Comparison of ENCODE assay signal across 8 cellular contexts in the genomic region with DNA sequence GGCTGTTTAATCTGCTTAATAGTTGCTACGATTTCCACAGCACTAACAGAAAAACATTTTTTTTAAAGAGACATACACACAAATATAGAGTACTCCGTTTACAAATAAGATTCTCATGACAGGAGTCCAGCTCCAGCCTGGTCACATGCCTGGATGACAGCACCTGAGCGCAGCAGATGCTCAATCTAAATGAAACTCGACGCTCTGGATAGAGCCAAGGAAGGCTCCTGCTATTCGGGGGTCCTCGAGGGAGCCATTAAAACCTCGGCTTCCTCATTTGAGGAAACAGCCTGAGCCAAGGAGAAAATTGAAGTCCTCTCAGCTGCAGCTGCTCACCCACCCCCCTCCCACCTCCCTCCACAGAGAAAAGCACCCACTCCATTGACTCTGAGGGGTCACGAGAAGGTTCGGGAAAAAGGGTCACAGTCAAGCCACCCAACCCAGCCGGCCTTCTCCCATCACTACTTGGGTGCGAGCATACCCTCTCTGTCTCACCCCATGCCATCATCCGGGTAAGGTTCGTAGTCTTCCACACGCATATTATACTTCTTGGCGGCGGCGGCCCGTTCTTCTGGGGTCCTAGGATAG. TPM values are rescaled to one million over a fixed set of nuclear protein-coding genes. Genes with fewer than 3 reads are reported as not detected.
A peak's percentile ranks its signal among the peaks of the same experiment; 100 is the strongest.
DNase-seq lines count a peak whose midpoint lies in the region; ATAC-seq, FAIRE-seq and TF ChIP-seq lines count a peak whose summit lies in the region.

No MANE protein-coding gene starts in this region.

- in situ Hi-C loops in KBM-7 (cut with MboI; ENCODE audit: low pct_unique_long_range_greater_than_20kb, low sequenced_read_pairs) = no loop called here
- in situ Hi-C loops in GM12878 (cut with MboI) = no loop called here
- in situ Hi-C loops in HepG2 (cut with HindIII; ENCODE audit: extremely low pct_ligation_motif_present, low pct_unique_long_range_greater_than_20kb) = no loop called here

- FAIRE-seq in GM12878 (lab: Jason Lieb, UNC) (no peak), HepG2 (lab: Jason Lieb, UNC) (no peak)

- SMC1A ChIA-PET in GM12878 (lab: Charles Lee; ENCODE audit: uncharacterized antibody, unreplicated experiment) = interaction anchor here (2.2 to 3.1 kb wide), 2 partner anchors 12 to 34 kb away, joined by 5 to 23 read pairs; no protein-coding TSS in a partner anchor

- H4K20me1 ChIP-seq in GM12878 (ENCODE audit: control insufficient read depth, insufficient read depth) (no peaks in the 10 kb centered on the region), HepG2 (ENCODE audit: insufficient read depth, low read length) (no peaks in the 10 kb centered on the region)

- TF ChIP-seq RAD21 in GM12878 (IDR thresholded peaks at IDR 0.05; ENCODE audit: insufficient read depth, low read depth, low read length) = no peak
- TF ChIP-seq RAD21 in HepG2 (CRISPR knock-in tag; IDR thresholded peaks at IDR 0.05) = no peak

- POLR2A ChIA-PET in GM12878 (lab: Charles Lee) (no interaction called here), HepG2 (lab: Yijun Ruan, JAX) (no interaction called here)

- H3K9me3 ChIP-seq in GM12878 (replicated peaks; ENCODE audit: control insufficient read depth, insufficient read depth, low read length) (no peaks in the 10 kb centered on the region; the same call in 2 of the 3 replicates), HepG2 (ENCODE audit: low read length) (no peaks in the 10 kb centered on the region), thymus (ENCODE audit: control insufficient read depth) (no peaks in the 10 kb centered on the region)

- TF ChIP-seq EP300 in GM12878 (IDR thresholded peaks at IDR 0.05; ENCODE audit: borderline replicate concordance in 1 of 2, control insufficient read depth in 1 of 2, low read depth in 2 of 2, low read length in 2 of 2) (no peak), HepG2 (IDR thresholded peaks at IDR 0.05; ENCODE audit: low read depth in 2 of 2, low read length in 2 of 2) (no peak), HepG2 (CRISPR knock-in tag; IDR thresholded peaks at IDR 0.05; ENCODE audit: borderline replicate concordance) (no peak)

- peak overlapping the region; percentile 87 for H3K4me2 ChIP-seq in GM12878 (ENCODE audit: control insufficient read depth, insufficient read depth)
- H3K4me2 ChIP-seq in HepG2 (ENCODE audit: low read depth, low read length) = peak overlapping the region; percentile 99

- no peak for TF ChIP-seq POLR2A in GM12878 (IDR thresholded peaks at IDR 0.05; ENCODE audit: low read depth, low read length)
- TF ChIP-seq POLR2A in HepG2 (IDR thresholded peaks at IDR 0.05; ENCODE audit: insufficient read depth in 1 of 2, low read depth in 2 of 2, low read length in 2 of 2) = no peak

- H2AFZ ChIP-seq in GM12878 (ENCODE audit: control insufficient read depth, low read depth, low read length) = peak overlapping the region; percentile 98
- H2AFZ ChIP-seq in HepG2 (ENCODE audit: low read length) = no peak overlapping the region

- TF ChIP-seq CTCF in GM12878 (IDR thresholded peaks at IDR 0.05 in 2 of 3, conservative IDR thresholded peaks at IDR 0.05 in 1 of 3; ENCODE audit: control insufficient read depth in 2 of 3, extremely low read depth in 1 of 3, insufficient read depth in 1 of 3, low read depth in 3 of 3, low read length in 3 of 3) (no peak), HepG2 (CRISPR knock-in tag; IDR thresholded peaks at IDR 0.05) (no peak)

- RAD21 ChIA-PET in GM12878 (lab: Charles Lee; ENCODE audit: unreplicated experiment) = interaction anchor here (2.4 kb wide), 1 partner anchor 10 kb away, joined by 11 read pairs; no protein-coding TSS in a partner anchor

- no peaks in the 10 kb centered on the region for H3K27me3 ChIP-seq in GM12878 (replicated peaks in 1 of 2; ENCODE audit: control insufficient read depth in 2 of 2, insufficient read depth in 2 of 2, low read length in 1 of 2)
- H3K27me3 ChIP-seq in HepG2 (ENCODE audit: control insufficient read depth in 1 of 2, insufficient read depth in 2 of 2, low read length in 2 of 2) = no peaks in the 10 kb centered on the region; a peak in 1 of 5 replicates
- H3K27me3 ChIP-seq in thymus (ENCODE audit: control insufficient read depth, insufficient read depth) = no peaks in the 10 kb centered on the region

- intact Hi-C loops in GM12878 (cut with micrococcal nuclease; ENCODE audit: unreplicated experiment) (no loop called here), HepG2 (cut with micrococcal nuclease; ENCODE audit: unreplicated experiment) (no loop called here)

- H3K36me3 ChIP-seq in GM12878 (ENCODE audit: control insufficient read depth in 2 of 2, insufficient read depth in 2 of 2, low read length in 1 of 2) (peaks cover 9 to 26% of the 10 kb centered on the region in 2 experiments), HepG2 (replicated peaks in 1 of 2; ENCODE audit: control insufficient read depth in 1 of 2, insufficient read depth in 2 of 2, low read length in 2 of 2) (peaks cover 4 to 20% of the 10 kb centered on the region in 2 experiments), thymus (ENCODE audit: control insufficient read depth, insufficient read depth) (peaks cover 26% of the 10 kb centered on the region)

- WGBS in GM12878 (ENCODE audit: insufficient coverage, insufficient replicate concordance, low lambda C conversion rate, missing lambda C conversion rate) = 1% methylated on average over 19 of the region's 19 CpGs
- WGBS in HepG2 (ENCODE audit: low lambda C conversion rate) = 26% methylated on average over 4 of the region's 19 CpGs
- WGBS in thymus = 2% methylated on average over 19 of the region's 19 CpGs

- DNase-seq in KBM-7 = peak; percentile 37
- no peak for DNase-seq in GM12878 (ENCODE audit: low read depth, low spot score)
- no peak for DNase-seq in HepG2 (ENCODE audit: low spot score)
- DNase-seq in NCI-H774 (lab: John Stamatoyannopoulos, UW) = no peak
- no peak for DNase-seq in kidney tubule cell (ENCODE audit: low spot score)

- H3K27ac ChIP-seq in GM12878 (ENCODE audit: control insufficient read depth, insufficient read depth) (peak overlapping the region; percentile 91), HepG2 (ENCODE audit: extremely low read length, insufficient read depth, low read length) (peak overlapping the region; percentile 34), thymus (ENCODE audit: low read depth) (no peak overlapping the region)

- peaks cover 3% of the 10 kb centered on the region; the same call in 1 of the 2 replicates for H3K4me1 ChIP-seq in GM12878 (ENCODE audit: control insufficient read depth, insufficient read depth, low read length)
- H3K4me1 ChIP-seq in HepG2 (ENCODE audit: insufficient read depth, low read length) = peaks cover 24% of the 10 kb centered on the region
- peaks cover 11% of the 10 kb centered on the region for H3K4me1 ChIP-seq in thymus (ENCODE audit: control insufficient read depth, insufficient read depth, low read length)

- CTCF ChIA-PET in GM12878 (lab: Yijun Ruan, JAX) = interaction anchor here (1.5 to 2.8 kb wide), 3 partner anchors 11 to 95 kb away, joined by 3 to 37 read pairs (median 11); no protein-coding TSS in a partner anchor
- CTCF ChIA-PET in HepG2 (lab: Yijun Ruan, JAX; ENCODE audit: low intra/inter-chr PET ratio, low total read pairs) = no interaction called here

- H3K9ac ChIP-seq in GM12878 (ENCODE audit: control insufficient read depth, insufficient read depth, low read length) (peak overlapping the region; percentile 98), HepG2 (ENCODE audit: insufficient read depth, low read depth, low read length) (peak overlapping the region; percentile 79)

- ATAC-seq in GM12878 (peak; percentile 29), HepG2 (no peak), GM18909 (IDR thresholded peaks at IDR 0.05; ENCODE audit: poor library complexity, unreplicated experiment) (no peak)

- H3K4me3 ChIP-seq in GM08714 (ENCODE audit: low read length) = peak overlapping the region; percentile 75
- peak overlapping the region; percentile 95 for H3K4me3 ChIP-seq in GM12878
- peak overlapping the region; percentile 73 to 87 (median 86) for H3K4me3 ChIP-seq in HepG2 (replicated peaks in 1 of 3; ENCODE audit: insufficient read depth in 1 of 3, low read depth in 2 of 3, low read length in 3 of 3)
- peak overlapping the region; percentile 67 for H3K4me3 ChIP-seq in thymus (ENCODE audit: low read length)

- BruUV-seq in GM12878 (replicated peaks; lab: Mats Ljungman, UMichigan) = no TSS peak
- no TSS peak for BruUV-seq in HepG2 (replicated peaks; lab: Mats Ljungman, UMichigan)

- peaks cover 35% of the 10 kb centered on the region for H3K79me2 ChIP-seq in GM12878 (ENCODE audit: control insufficient read depth, insufficient read depth, low read length)
- peaks cover 18% of the 10 kb centered on the region for H3K79me2 ChIP-seq in HepG2 (ENCODE audit: insufficient read depth, low read length)

RNA-seq across cellular contexts. Expression of gene NDUFB8, which starts 0.7 kb away (rescaled TPM):
- total RNA-seq in GM12878 (2013; cell fraction: nucleolus; rRNA removed) = 199 and 220 TPM in 2 replicates
- 344 and 365 TPM in 2 replicates for total RNA-seq in GM12878 (2014; rRNA removed)
- 230 and 249 TPM in 2 replicates for total RNA-seq in GM12878 (2014; rRNA removed; fragmentation: Illumina TruSeq; extraction: Trizol)
- 203 and 211 TPM in 2 replicates for total RNA-seq in GM12878 (2021)
- 158 TPM for polyA plus RNA-seq in GM12878 (2011; ENCODE audit: low read depth)
- polyA plus RNA-seq in GM12878 (2011; rRNA removed) = 214 and 287 TPM in 2 replicates
- 488 and 543 TPM in 2 replicates for polyA plus RNA-seq in GM12878 (2011; cell fraction: cytosol; rRNA removed)
- polyA plus RNA-seq in GM12878 (2011; cell fraction: nucleus; rRNA removed) = 213 and 224 TPM in 2 replicates
- 197 and 205 TPM in 2 replicates for polyA plus RNA-seq in GM12878 (2012)
- polyA plus RNA-seq in GM12878 (2014; fragmentation: Illumina TruSeq; extraction: Trizol) = 169 and 180 TPM in 2 replicates
- 100 to 1,000 TPM; 475 to 572 TPM for polyA plus RNA-seq in GM12878 (2014; fragmentation: Nextera tagmentation; extraction: Ambion mirVana)
- 421 and 443 TPM in 2 replicates for polyA plus RNA-seq in GM12878 (2014; rRNA removed)
- 100 to 1,000 TPM; 500 to 536 TPM for polyA plus RNA-seq in GM12878 (2016; fragmentation: Nextera tagmentation; extraction: Ambion mirVana)
- 192 and 275 TPM in 2 replicates for polyA minus RNA-seq in GM12878 (2011; rRNA and poly(A)+ RNA removed)
- 39.2 and 52.5 TPM in 2 replicates for polyA minus RNA-seq in GM12878 (2011; cell fraction: cytosol; rRNA and poly(A)+ RNA removed)
- polyA minus RNA-seq in GM12878 (2011; cell fraction: nucleus; rRNA and poly(A)+ RNA removed) = 64.2 and 80.5 TPM in 2 replicates
- total RNA-seq in HepG2 (2016; rRNA removed; fragmentation: Illumina TruSeq; extraction: Trizol) = 216 and 222 TPM in 2 replicates
- 214 and 229 TPM in 2 replicates for total RNA-seq in HepG2 (2016; cell fraction: cytosol; rRNA removed; fragmentation: Illumina TruSeq; extraction: Trizol; ENCODE audit: low read depth)
- total RNA-seq in HepG2 (2016; cell fraction: insoluble cytoplasmic fraction; rRNA removed; fragmentation: Illumina TruSeq; extraction: Trizol) = 217 and 240 TPM in 2 replicates
- 124 and 145 TPM in 2 replicates for total RNA-seq in HepG2 (2016; cell fraction: membrane; rRNA removed; fragmentation: Illumina TruSeq; extraction: Trizol)
- 85.9 and 90.2 TPM in 2 replicates for total RNA-seq in HepG2 (2016; cell fraction: nucleus; rRNA removed; fragmentation: Illumina TruSeq; extraction: Trizol)
- polyA plus RNA-seq in HepG2 (2011; rRNA removed) = 197 and 210 TPM in 2 replicates
- polyA plus RNA-seq in HepG2 (2011; cell fraction: cytosol; rRNA removed) = 254 and 343 TPM in 2 replicates
- 99.7 and 123 TPM in 2 replicates for polyA plus RNA-seq in HepG2 (2011; cell fraction: nucleus; rRNA removed)
- polyA plus RNA-seq in HepG2 (2012) = 111 and 145 TPM in 2 replicates
- polyA plus RNA-seq in HepG2 (2016; cell fraction: cytosol; fragmentation: Illumina TruSeq; extraction: Trizol; ENCODE audit: low read depth) = 227 and 238 TPM in 2 replicates
- 243 and 299 TPM in 2 replicates for polyA plus RNA-seq in HepG2 (2016; cell fraction: insoluble cytoplasmic fraction; fragmentation: Illumina TruSeq; extraction: Trizol; ENCODE audit: low read depth)
- 128 and 140 TPM in 2 replicates for polyA plus RNA-seq in HepG2 (2016; cell fraction: membrane; fragmentation: Illumina TruSeq; extraction: Trizol; ENCODE audit: low read depth)
- polyA plus RNA-seq in HepG2 (2016; cell fraction: nucleus; fragmentation: Illumina TruSeq; extraction: Trizol; ENCODE audit: insufficient read depth, low read depth) = 156 and 175 TPM in 2 replicates
- 152 and 277 TPM in 2 replicates for polyA minus RNA-seq in HepG2 (2011; rRNA and poly(A)+ RNA removed; ENCODE audit: low replicate concordance)
- 35.1 and 42.8 TPM in 2 replicates for polyA minus RNA-seq in HepG2 (2011; cell fraction: cytosol; rRNA and poly(A)+ RNA removed)
- 39.4 and 47.6 TPM in 2 replicates for polyA minus RNA-seq in HepG2 (2011; cell fraction: nucleus; rRNA and poly(A)+ RNA removed)
- 222 TPM for polyA plus RNA-seq in thymus

RNA-seq across cellular contexts. Expression of gene HIF1AN, which starts 6.8 kb away (rescaled TPM):
- total RNA-seq in GM12878 (2013; cell fraction: nucleolus; rRNA removed) = 50.6 and 53.4 TPM in 2 replicates
- 5.5 and 6.2 TPM in 2 replicates for total RNA-seq in GM12878 (2014; rRNA removed)
- 14.1 and 14.8 TPM in 2 replicates for total RNA-seq in GM12878 (2014; rRNA removed; fragmentation: Illumina TruSeq; extraction: Trizol)
- 32.2 TPM in 2 replicates for total RNA-seq in GM12878 (2021)
- 17.2 TPM for polyA plus RNA-seq in GM12878 (2011; ENCODE audit: low read depth)
- 15.5 and 22.4 TPM in 2 replicates for polyA plus RNA-seq in GM12878 (2011; rRNA removed)
- 9.2 and 11.1 TPM in 2 replicates for polyA plus RNA-seq in GM12878 (2011; cell fraction: cytosol; rRNA removed)
- polyA plus RNA-seq in GM12878 (2011; cell fraction: nucleus; rRNA removed) = 17.7 and 19.6 TPM in 2 replicates
- 16.6 and 20.0 TPM in 2 replicates for polyA plus RNA-seq in GM12878 (2012)
- polyA plus RNA-seq in GM12878 (2014; fragmentation: Illumina TruSeq; extraction: Trizol) = 15.9 and 19.7 TPM in 2 replicates
- polyA plus RNA-seq in GM12878 (2014; fragmentation: Nextera tagmentation; extraction: Ambion mirVana) = 1 to 10 TPM; 1.9 to 2.2 TPM
- 10.6 and 14.5 TPM in 2 replicates for polyA plus RNA-seq in GM12878 (2014; rRNA removed)
- 10 to 100 TPM; 35.7 to 37.2 TPM for polyA plus RNA-seq in GM12878 (2016; fragmentation: Nextera tagmentation; extraction: Ambion mirVana)
- polyA minus RNA-seq in GM12878 (2011; rRNA and poly(A)+ RNA removed) = 19.2 and 22.6 TPM in 2 replicates
- polyA minus RNA-seq in GM12878 (2011; cell fraction: cytosol; rRNA and poly(A)+ RNA removed) = 4.4 and 5.3 TPM in 2 replicates
- 10.2 and 13.8 TPM in 2 replicates for polyA minus RNA-seq in GM12878 (2011; cell fraction: nucleus; rRNA and poly(A)+ RNA removed)
- total RNA-seq in HepG2 (2016; rRNA removed; fragmentation: Illumina TruSeq; extraction: Trizol) = 10.7 and 14.9 TPM in 2 replicates
- 1.8 and 3.2 TPM in 2 replicates for total RNA-seq in HepG2 (2016; cell fraction: cytosol; rRNA removed; fragmentation: Illumina TruSeq; extraction: Trizol; ENCODE audit: low read depth)
- 9.8 and 13.6 TPM in 2 replicates for total RNA-seq in HepG2 (2016; cell fraction: insoluble cytoplasmic fraction; rRNA removed; fragmentation: Illumina TruSeq; extraction: Trizol)
- 5.8 TPM in 2 replicates for total RNA-seq in HepG2 (2016; cell fraction: membrane; rRNA removed; fragmentation: Illumina TruSeq; extraction: Trizol)
- 13.2 and 14.7 TPM in 2 replicates for total RNA-seq in HepG2 (2016; cell fraction: nucleus; rRNA removed; fragmentation: Illumina TruSeq; extraction: Trizol)
- polyA plus RNA-seq in HepG2 (2011; rRNA removed) = 8.0 and 8.6 TPM in 2 replicates
- 4.9 and 6.1 TPM in 2 replicates for polyA plus RNA-seq in HepG2 (2011; cell fraction: cytosol; rRNA removed)
- polyA plus RNA-seq in HepG2 (2011; cell fraction: nucleus; rRNA removed) = 14.4 and 18.5 TPM in 2 replicates
- 23.1 and 33.4 TPM in 2 replicates for polyA plus RNA-seq in HepG2 (2012)
- 3.9 TPM in 2 replicates for polyA plus RNA-seq in HepG2 (2016; cell fraction: cytosol; fragmentation: Illumina TruSeq; extraction: Trizol; ENCODE audit: low read depth)
- polyA plus RNA-seq in HepG2 (2016; cell fraction: insoluble cytoplasmic fraction; fragmentation: Illumina TruSeq; extraction: Trizol; ENCODE audit: low read depth) = 25.9 and 28.8 TPM in 2 replicates
- 5.7 and 6.4 TPM in 2 replicates for polyA plus RNA-seq in HepG2 (2016; cell fraction: membrane; fragmentation: Illumina TruSeq; extraction: Trizol; ENCODE audit: low read depth)
- polyA plus RNA-seq in HepG2 (2016; cell fraction: nucleus; fragmentation: Illumina TruSeq; extraction: Trizol; ENCODE audit: insufficient read depth, low read depth) = 26.1 and 28.9 TPM in 2 replicates
- 22.3 TPM in 2 replicates for polyA minus RNA-seq in HepG2 (2011; rRNA and poly(A)+ RNA removed; ENCODE audit: low replicate concordance)
- polyA minus RNA-seq in HepG2 (2011; cell fraction: cytosol; rRNA and poly(A)+ RNA removed) = 6.8 and 7.3 TPM in 2 replicates
- polyA minus RNA-seq in HepG2 (2011; cell fraction: nucleus; rRNA and poly(A)+ RNA removed) = 19.8 and 25.9 TPM in 2 replicates
- 7.4 TPM for polyA plus RNA-seq in thymus

RNA-seq across cellular contexts. Expression of gene SEC31B, which starts 9.3 kb away (rescaled TPM):
- total RNA-seq in GM12878 (2013; cell fraction: nucleolus; rRNA removed) = 118 and 120 TPM in 2 replicates
- total RNA-seq in GM12878 (2014; rRNA removed) (5.8 and 6.6 TPM in 2 replicates), GM12878 (2014; rRNA removed; fragmentation: Illumina TruSeq; extraction: Trizol) (3.9 and 4.4 TPM in 2 replicates), GM12878 (2021) (10.6 and 12.4 TPM in 2 replicates), HepG2 (2016; rRNA removed; fragmentation: Illumina TruSeq; extraction: Trizol) (0.56 and 2.0 TPM in 2 replicates)
- polyA plus RNA-seq in GM12878 (2011; ENCODE audit: low read depth) = 14.6 TPM
- polyA plus RNA-seq in GM12878 (2011; rRNA removed) (21.2 and 24.3 TPM in 2 replicates), GM12878 (2014; fragmentation: Illumina TruSeq; extraction: Trizol) (10.9 and 13.6 TPM in 2 replicates), GM12878 (2014; fragmentation: Nextera tagmentation; extraction: Ambion mirVana) (1 to 10 TPM; 3.4 to 5.8 TPM), GM12878 (2014; rRNA removed) (13.2 and 13.4 TPM in 2 replicates), GM12878 (2016; fragmentation: Nextera tagmentation; extraction: Ambion mirVana) (10 to 100 TPM in 1 of 2 experiments, 1 to 10 TPM in 1; 9.2 to 11.0 TPM), HepG2 (2011; rRNA removed) (8.3 and 9.0 TPM in 2 replicates), thymus (70.7 TPM)
- 11.2 and 13.9 TPM in 2 replicates for polyA plus RNA-seq in GM12878 (2011; cell fraction: cytosol; rRNA removed)
- polyA plus RNA-seq in GM12878 (2011; cell fraction: nucleus; rRNA removed) = 185 and 225 TPM in 2 replicates
- 18.3 and 19.6 TPM in 2 replicates for polyA plus RNA-seq in GM12878 (2012)
- 12.7 and 14.6 TPM in 2 replicates for polyA minus RNA-seq in GM12878 (2011; rRNA and poly(A)+ RNA removed)
- 0.53 and 1.8 TPM in 2 replicates for polyA minus RNA-seq in GM12878 (2011; cell fraction: cytosol; rRNA and poly(A)+ RNA removed)
- 27.7 and 36.7 TPM in 2 replicates for polyA minus RNA-seq in GM12878 (2011; cell fraction: nucleus; rRNA and poly(A)+ RNA removed)
- total RNA-seq in HepG2 (2016; cell fraction: cytosol; rRNA removed; fragmentation: Illumina TruSeq; extraction: Trizol; ENCODE audit: low read depth) = 0.10 and 0.35 TPM in 2 replicates
- total RNA-seq in HepG2 (2016; cell fraction: insoluble cytoplasmic fraction; rRNA removed; fragmentation: Illumina TruSeq; extraction: Trizol) = 0.28 and 2.1 TPM in 2 replicates
- 0.41 and 0.43 TPM in 2 replicates for total RNA-seq in HepG2 (2016; cell fraction: membrane; rRNA removed; fragmentation: Illumina TruSeq; extraction: Trizol)
- 3.6 and 4.9 TPM in 2 replicates for total RNA-seq in HepG2 (2016; cell fraction: nucleus; rRNA removed; fragmentation: Illumina TruSeq; extraction: Trizol)
- polyA plus RNA-seq in HepG2 (2011; cell fraction: cytosol; rRNA removed) = 1.0 and 1.1 TPM in 2 replicates
- polyA plus RNA-seq in HepG2 (2011; cell fraction: nucleus; rRNA removed) = 61.2 and 63.8 TPM in 2 replicates
- polyA plus RNA-seq in HepG2 (2012) = 4.3 and 7.1 TPM in 2 replicates
- polyA plus RNA-seq in HepG2 (2016; cell fraction: cytosol; fragmentation: Illumina TruSeq; extraction: Trizol; ENCODE audit: low read depth) = 0.03 and 0.17 TPM in 2 replicates
- 0.17 and 0.28 TPM in 2 replicates for polyA plus RNA-seq in HepG2 (2016; cell fraction: insoluble cytoplasmic fraction; fragmentation: Illumina TruSeq; extraction: Trizol; ENCODE audit: low read depth)
- 0.06 TPM in 1 of 2 replicates, not detected in the other for polyA plus RNA-seq in HepG2 (2016; cell fraction: membrane; fragmentation: Illumina TruSeq; extraction: Trizol; ENCODE audit: low read depth)
- 12.1 and 14.5 TPM in 2 replicates for polyA plus RNA-seq in HepG2 (2016; cell fraction: nucleus; fragmentation: Illumina TruSeq; extraction: Trizol; ENCODE audit: insufficient read depth, low read depth)
- 5.4 and 6.4 TPM in 2 replicates for polyA minus RNA-seq in HepG2 (2011; rRNA and poly(A)+ RNA removed; ENCODE audit: low replicate concordance)
- not detected in 2 replicates for polyA minus RNA-seq in HepG2 (2011; cell fraction: cytosol; rRNA and poly(A)+ RNA removed)
- polyA minus RNA-seq in HepG2 (2011; cell fraction: nucleus; rRNA and poly(A)+ RNA removed) = 16.1 and 18.5 TPM in 2 replicates
